ENCODE assay signal across 11 cellular contexts in genomic region chr10:119893845-119894427, GRCh38. TPM values are rescaled to one million over a fixed set of nuclear protein-coding genes. Genes with fewer than 3 reads are reported as not detected.
DNase-seq lines count a peak whose midpoint lies in the region; ATAC-seq and TF ChIP-seq lines count a peak whose summit lies in the region.
"Had no signal": no experiment of that assay in that cellular context is flagged by ENCODE, and none has a peak within 500 bp of the region (broad histone marks: within the 10 kb centered on the region; RNA-seq: fewer than 3 reads in every experiment).

No MANE protein-coding gene starts in this region.

- ATAC-seq in GM23338 (no peak), right lobe of liver (no peak), GM21515 (IDR thresholded peaks at IDR 0.05; ENCODE audit: unreplicated experiment) (no peak)
- ATAC-seq in activated naive CD8-positive, alpha-beta T cell treated with anti-CD3 and anti-CD28 coated beads, Interleukin-2, amount 10 ng/mL, durations not matched to agents 7 days and 5 days (ENCODE audit: low read depth) = no peak

- 69% methylated on average over 3 of the region's 3 CpGs for WGBS in right lobe of liver (ENCODE audit: insufficient coverage, low coverage, low lambda C conversion rate, missing lambda C conversion rate)

- POLR2A ChIA-PET in activated naive CD8-positive, alpha-beta T cell treated with anti-CD3 and anti-CD28 coated beads, Interleukin-2, amount 10 ng/mL, durations not matched to agents 7 days and 5 days (lab: Charles Lee) = interaction anchor here (1.2 to 5.3 kb wide), 2 partner anchors 10 to 21 kb away, joined by 4 to 61 read pairs; partner anchors contain the start of gene MCMBP

- H3K4me3 ChIP-seq in GM23338 (peak overlapping the region; percentile 99), right lobe of liver (peak overlapping the region in 2 of 3 donors; percentile 90 to 98), vagina (peak overlapping the region in 1 of 2 donors; percentile 70)

- no peaks in the 10 kb centered on the region for H3K9me2 ChIP-seq in GM23338 (ENCODE audit: insufficient read depth)

- H3F3A ChIP-seq in GM23338 (replicated peaks; ENCODE audit: low read depth) = no peaks in the 10 kb centered on the region

- peaks cover 63% of the 10 kb centered on the region for H3K79me2 ChIP-seq in GM23338 (replicated peaks; ENCODE audit: insufficient read depth)

- no peak overlapping the region for H2AFZ ChIP-seq in GM23338

- peaks cover 6% of the 10 kb centered on the region; the same call in 2 of the 3 replicates for H3K9me3 Mint-ChIP-seq in GM23338
- H3K9me3 Mint-ChIP-seq in activated naive CD8-positive, alpha-beta T cell treated with anti-CD3 and anti-CD28 coated beads, Interleukin-2, amount 10 ng/mL, durations not matched to agents 7 days and 5 days = peaks cover 2% of the 10 kb centered on the region

- TF ChIP-seq POLR2A in right lobe of liver (IDR thresholded peaks at IDR 0.05) (no peak), vagina (IDR thresholded peaks at IDR 0.05) (no peak)

- 0 out of 2 replicates have a peak overlapping the region, but pooled peaks have one; percentile 37 for H3K27ac Mint-ChIP-seq in GM23338
- peak overlapping the region; percentile 52 for H3K27ac Mint-ChIP-seq in activated naive CD8-positive, alpha-beta T cell treated with anti-CD3 and anti-CD28 coated beads, Interleukin-2, amount 10 ng/mL, durations not matched to agents 7 days and 5 days

- peaks cover 2% of the 10 kb centered on the region for H3K27me3 Mint-ChIP-seq in GM23338 (ENCODE audit: insufficient read depth, low read depth, poor library complexity)
- no peaks in the 10 kb centered on the region for H3K27me3 Mint-ChIP-seq in activated naive CD8-positive, alpha-beta T cell treated with anti-CD3 and anti-CD28 coated beads, Interleukin-2, amount 10 ng/mL, durations not matched to agents 7 days and 5 days

- H3K4me3 Mint-ChIP-seq in GM23338 = peak overlapping the region; percentile 93
- peak overlapping the region; percentile 99 for H3K4me3 Mint-ChIP-seq in activated naive CD8-positive, alpha-beta T cell treated with anti-CD3 and anti-CD28 coated beads, Interleukin-2, amount 10 ng/mL, durations not matched to agents 7 days and 5 days

- H3K4me2 ChIP-seq in GM23338 = peak overlapping the region; percentile 99

- H3K36me3 ChIP-seq in GM23338 (ENCODE audit: insufficient read depth) (0 out of 2 replicates have a peak, but pooled peaks cover 7% of the 10 kb centered on the region), right lobe of liver (peaks cover 0 to 8% (median 2%) of the 10 kb centered on the region in 4 donors), vagina (peaks cover 0 to 7% of the 10 kb centered on the region in 2 donors)

- intact Hi-C loops in right lobe of liver (cut with DNase I) = no loop called here
- intact Hi-C loops in vagina (cut with DNase I) = no loop called here

- peak overlapping the region; percentile 88 for H3K27ac ChIP-seq in 22Rv1
- H3K27ac ChIP-seq in GM23338 (ENCODE audit: low read depth) = no peak overlapping the region
- no peak overlapping the region for H3K27ac ChIP-seq in right lobe of liver
- no peak overlapping the region for H3K27ac ChIP-seq in vagina

- no peak for DNase-seq in GM23338 (ENCODE audit: low spot score)
- no peak for DNase-seq in activated naive CD8-positive, alpha-beta T cell treated with anti-CD3 and anti-CD28 coated beads, Interleukin-2, amount 10 ng/mL, durations not matched to agents 7 days and 5 days
- no peak for DNase-seq in right lobe of liver
- no peak for DNase-seq in occipital lobe (lab: John Stamatoyannopoulos, UW)
- no peak for DNase-seq in vagina (ENCODE audit: extremely low spot score in 2 of 2)
- no peak for DNase-seq in effector CD4-positive, alpha-beta T cell
- DNase-seq: effector CD8-positive, alpha-beta T cell; Kasumi-1; thyroid gland had no signal

- H3K27me3 ChIP-seq in GM23338 (ENCODE audit: insufficient read depth) = no peaks in the 10 kb centered on the region
- no peaks in the 10 kb centered on the region for H3K27me3 ChIP-seq in right lobe of liver
- H3K27me3 ChIP-seq in vagina = no peaks in the 10 kb centered on the region
- H3K27me3 ChIP-seq: thyroid gland had no signal

- H3K9me3 ChIP-seq in right lobe of liver (no peaks in the 10 kb centered on the region), vagina (no peaks in the 10 kb centered on the region)
- H3K9me3 ChIP-seq: thyroid gland had no signal

- peaks cover 17% of the 10 kb centered on the region for H3K4me1 Mint-ChIP-seq in GM23338
- peaks cover 36% of the 10 kb centered on the region for H3K4me1 Mint-ChIP-seq in activated naive CD8-positive, alpha-beta T cell treated with anti-CD3 and anti-CD28 coated beads, Interleukin-2, amount 10 ng/mL, durations not matched to agents 7 days and 5 days

- H3K4me1 ChIP-seq in GM23338 (ENCODE audit: insufficient read depth) (peaks cover 8% of the 10 kb centered on the region; the same call in 1 of the 2 replicates), right lobe of liver (peaks cover 0 to 45% (median 17%) of the 10 kb centered on the region in 4 donors), vagina (peaks cover 50% of the 10 kb centered on the region)

- H3K36me3 Mint-ChIP-seq in GM23338 (ENCODE audit: low read depth) = peaks cover 31% of the 10 kb centered on the region
- peaks cover 11% of the 10 kb centered on the region for H3K36me3 Mint-ChIP-seq in activated naive CD8-positive, alpha-beta T cell treated with anti-CD3 and anti-CD28 coated beads, Interleukin-2, amount 10 ng/mL, durations not matched to agents 7 days and 5 days

- TF ChIP-seq CTCF in 22Rv1 (IDR thresholded peaks at IDR 0.05) (no peak), GM23338 (conservative IDR thresholded peaks at IDR 0.05; ENCODE audit: low read depth in 2 of 2) (no peak), right lobe of liver (IDR thresholded peaks at IDR 0.05) (no peak), vagina (IDR thresholded peaks at IDR 0.05) (no peak)

- H4K20me1 ChIP-seq in GM23338 (replicated peaks; ENCODE audit: insufficient read depth) = peaks cover 41% of the 10 kb centered on the region

TF ChIP-seq in GM23338, 12 proteins besides CTCF, POLR2A, EP300 and RAD21 (continues in another document):
- no peak for TF ChIP-seq CREB1 (CRISPR knock-in tag; IDR thresholded peaks at IDR 0.05; ENCODE audit: low read depth)
- no peak for TF ChIP-seq STAT1 (IDR thresholded peaks at IDR 0.05; ENCODE audit: unreplicated experiment)
- no peak for TF ChIP-seq ZNF331 (CRISPR knock-in tag; IDR thresholded peaks at IDR 0.05; ENCODE audit: low read depth)
- no peak for TF ChIP-seq POLR2AphosphoS5 (IDR thresholded peaks at IDR 0.05; ENCODE audit: low read depth)

RNA-seq across cellular contexts. Expression of gene SEC23IP, which starts 1.4 kb away (rescaled TPM):
- total RNA-seq in GM23338 (2014; rRNA removed; shearing (Covaris generic)) = 27.9 and 35.2 TPM in 2 replicates
- polyA plus RNA-seq in GM23338 (2016; fragmentation: Nextera tagmentation; extraction: Ambion mirVana) = 26.2 and 35.6 TPM in 2 replicates
- total RNA-seq in activated naive CD8-positive, alpha-beta T cell treated with anti-CD3 and anti-CD28 coated beads, Interleukin-2, amount 10 ng/mL, durations not matched to agents 7 days and 5 days = 10 to 100 TPM; 50.5 to 64.2 TPM
- 10 to 100 TPM; 22.2 to 34.9 (median 29.2) TPM for total RNA-seq in right lobe of liver
- total RNA-seq in occipital lobe = 19.8 TPM
- 15.5 TPM for total RNA-seq in vagina

RNA-seq across cellular contexts. Expression of gene MCMBP, which starts 21.3 kb away (rescaled TPM):
- total RNA-seq in GM23338 (2014; rRNA removed; shearing (Covaris generic)) = 64.4 and 76.6 TPM in 2 replicates
- 30.9 and 31.7 TPM in 2 replicates for polyA plus RNA-seq in GM23338 (2016; fragmentation: Nextera tagmentation; extraction: Ambion mirVana)
- 10 to 100 TPM; 75.5 TPM for total RNA-seq in activated naive CD8-positive, alpha-beta T cell treated with anti-CD3 and anti-CD28 coated beads, Interleukin-2, amount 10 ng/mL, durations not matched to agents 7 days and 5 days
- total RNA-seq in right lobe of liver = 10 to 100 TPM; 15.0 to 25.6 (median 19.5) TPM
- 62.7 TPM for total RNA-seq in occipital lobe
- total RNA-seq in vagina = 53.0 TPM
